Comparison of ENCODE assay signal across 20 cellular contexts in genomic region chr7:33882950-33883349, GRCh38. TPM values are rescaled to one million over a fixed set of nuclear protein-coding genes. Genes with fewer than 3 reads are reported as not detected.
DNase-seq lines count a peak whose midpoint lies in the region; ATAC-seq, FAIRE-seq and TF ChIP-seq lines count a peak whose summit lies in the region.
"Had no signal": no experiment of that assay in that cellular context is flagged by ENCODE, and none has a peak within 500 bp of the region (broad histone marks: within the 10 kb centered on the region; RNA-seq: fewer than 3 reads in every experiment).

No MANE protein-coding gene starts in this region.

- TF ChIP-seq EP300 in esophagus muscularis mucosa (IDR thresholded peaks at IDR 0.05) = no peak

- H3K27ac ChIP-seq in astrocyte (ENCODE audit: low read depth, low read length) (no peak overlapping the region), esophagus muscularis mucosa (replicated peaks in 1 of 4) (no peak overlapping the region), aorta (ENCODE audit: low read depth in 1 of 2, low read length in 2 of 2) (no peak overlapping the region), upper lobe of right lung (no peak overlapping the region)
- H3K27ac ChIP-seq: 22Rv1, C4-2B had no signal

- H3K9me3 ChIP-seq in astrocyte (ENCODE audit: insufficient read depth, low read depth, low read length) = no peaks in the 10 kb centered on the region
- H3K9me3 ChIP-seq in esophagus muscularis mucosa = no peaks in the 10 kb centered on the region
- H3K9me3 ChIP-seq in aorta (ENCODE audit: control insufficient read depth, low read length) = peaks cover 2% of the 10 kb centered on the region
- no peaks in the 10 kb centered on the region for H3K9me3 ChIP-seq in upper lobe of right lung
- H3K9me3 ChIP-seq: A549, Caco-2 had no signal

- peak; percentile 17 for FAIRE-seq in astrocyte (lab: Jason Lieb, UNC)
- FAIRE-seq: A549, D721Med, H1 had no signal

- no peaks in the 10 kb centered on the region for H3K9me3 Mint-ChIP-seq in astrocyte (ENCODE audit: unreplicated experiment)
- H3K9me3 Mint-ChIP-seq: CD4-positive, alpha-beta T cell; H9 had no signal

- intact Hi-C loops in esophagus muscularis mucosa (cut with DNase I) = no loop called here
- intact Hi-C loops in aorta (cut with DNase I) = no loop called here
- intact Hi-C loops in upper lobe of right lung (cut with DNase I) = no loop called here

- ATAC-seq in omental fat pad (ENCODE audit: low FRiP score) = peak; percentile 34
- no peak for ATAC-seq in aorta (ENCODE audit: low FRiP score)
- no peak for ATAC-seq in upper lobe of right lung

- no peak for TF ChIP-seq POLR2A in esophagus muscularis mucosa (IDR thresholded peaks at IDR 0.05; ENCODE audit: low read depth)

- H2AFZ ChIP-seq in astrocyte (ENCODE audit: low read depth, low read length) = no peak overlapping the region

- H3K79me2 ChIP-seq in astrocyte (ENCODE audit: insufficient read depth, low read length) = no peaks in the 10 kb centered on the region

- H4K20me1 ChIP-seq in astrocyte (ENCODE audit: insufficient read depth, low read length) = no peaks in the 10 kb centered on the region

- no peaks in the 10 kb centered on the region for H3K36me3 Mint-ChIP-seq in astrocyte (ENCODE audit: low read depth, unreplicated experiment)

- H3K4me3 ChIP-seq in astrocyte (ENCODE audit: insufficient read depth, low read depth, low read length) = no peak overlapping the region
- H3K4me3 ChIP-seq in esophagus muscularis mucosa = no peak overlapping the region
- no peak overlapping the region for H3K4me3 ChIP-seq in aorta (ENCODE audit: low read length in 2 of 2)
- no peak overlapping the region for H3K4me3 ChIP-seq in upper lobe of right lung
- H3K4me3 ChIP-seq: A549 had no signal

- H3K4me3 Mint-ChIP-seq in astrocyte (ENCODE audit: unreplicated experiment) = no peak overlapping the region
- H3K4me3 Mint-ChIP-seq: CD4-positive, alpha-beta T cell; H9 had no signal

- no peak overlapping the region for H3K4me2 ChIP-seq in astrocyte (ENCODE audit: low read length)
- H3K4me2 ChIP-seq: A549 had no signal

- H3K4me1 ChIP-seq in astrocyte (ENCODE audit: insufficient read depth, low read length) (peaks cover 22% of the 10 kb centered on the region), esophagus muscularis mucosa (no peaks in the 10 kb centered on the region), aorta (ENCODE audit: control insufficient read depth in 1 of 2, insufficient read depth in 2 of 2, low read length in 2 of 2) (peaks cover 0 to 5% of the 10 kb centered on the region in 2 donors), upper lobe of right lung (peaks cover 3% of the 10 kb centered on the region)
- H3K4me1 ChIP-seq: Caco-2 had no signal

- no peak overlapping the region for H3K9ac ChIP-seq in astrocyte (ENCODE audit: low read length)

- TF ChIP-seq CTCF in astrocyte (IDR thresholded peaks at IDR 0.05; ENCODE audit: insufficient read depth, low read depth, low read length) = no peak
- no peak for TF ChIP-seq CTCF in esophagus muscularis mucosa (IDR thresholded peaks at IDR 0.05)
- no peak for TF ChIP-seq CTCF in omental fat pad (IDR thresholded peaks at IDR 0.05)
- TF ChIP-seq CTCF in GM20000 (IDR thresholded peaks at IDR 0.05; ENCODE audit: extremely low read depth, missing control alignments) = no peak
- TF ChIP-seq CTCF in upper lobe of right lung (IDR thresholded peaks at IDR 0.05) = no peak

- peak; percentile 50 for DNase-seq in DMS53 (lab: John Stamatoyannopoulos, UW)
- no peak for DNase-seq in DMS53 treated with DMSO at 0.1 percent for 48 hours (lab: John Stamatoyannopoulos, UW; ENCODE audit: unreplicated experiment)
- DNase-seq in astrocyte (ENCODE audit: low read depth) = no peak
- peak; percentile 8 for DNase-seq in esophagus muscularis mucosa (ENCODE audit: extremely low spot score)
- no peak for DNase-seq in omental fat pad (ENCODE audit: low spot score)
- no peak for DNase-seq in aorta
- DNase-seq in GM20000 (ENCODE audit: low spot score) = no peak
- no peak for DNase-seq in upper lobe of right lung
- DNase-seq: AML-193; Caco-2; CD4-positive, alpha-beta T cell; DMS79 treated with DMSO at 0.1 percent for 48 hours; GF-D8; H9 had no signal

- H3K27me3 Mint-ChIP-seq in astrocyte (ENCODE audit: low read depth, unreplicated experiment) = no peaks in the 10 kb centered on the region

- H3K27ac Mint-ChIP-seq in astrocyte (ENCODE audit: unreplicated experiment) = no peak overlapping the region
- H3K27ac Mint-ChIP-seq: CD4-positive, alpha-beta T cell; H9 had no signal

- H3K36me3 ChIP-seq in astrocyte (ENCODE audit: insufficient read depth, low read length) (no peaks in the 10 kb centered on the region), esophagus muscularis mucosa (no peaks in the 10 kb centered on the region), aorta (ENCODE audit: control insufficient read depth in 1 of 2, insufficient read depth in 2 of 2, low read length in 1 of 2) (no peaks in the 10 kb centered on the region), upper lobe of right lung (no peaks in the 10 kb centered on the region)

- peaks cover 24% of the 10 kb centered on the region for H3K4me1 Mint-ChIP-seq in astrocyte (ENCODE audit: low read depth, unreplicated experiment)

- H3K27me3 ChIP-seq in astrocyte (ENCODE audit: insufficient read depth, low read length) = no peaks in the 10 kb centered on the region
- no peaks in the 10 kb centered on the region for H3K27me3 ChIP-seq in esophagus muscularis mucosa
- peaks cover 0 to 3% of the 10 kb centered on the region in 2 donors for H3K27me3 ChIP-seq in aorta (ENCODE audit: control insufficient read depth in 1 of 2, insufficient read depth in 2 of 2, low read length in 1 of 2)
- H3K27me3 ChIP-seq in upper lobe of right lung = no peaks in the 10 kb centered on the region

RNA-seq across cellular contexts. Expression of gene BMPER, which starts 22.4 kb away (rescaled TPM):
- 2.1 and 4.4 TPM in 2 replicates for total RNA-seq in astrocyte
- total RNA-seq in esophagus muscularis mucosa = 1 to 10 TPM in 3 of 4 donors, under 1 TPM in 1; 0.65 to 6.5 (median 3.5) TPM
- total RNA-seq in omental fat pad = 10 to 100 TPM in 2 of 4 donors, 1 to 10 TPM in 2; 5.4 to 32.5 (median 16.6) TPM
- total RNA-seq in aorta = 10 to 100 TPM in 1 of 2 donors, 1 to 10 TPM in 1; 2.2 to 14.0 TPM
- 1 to 10 TPM in 1 of 2 donors, under 1 TPM in 1; 0.88 to 1.1 TPM for polyA plus RNA-seq in aorta
- 10.0 TPM for total RNA-seq in upper lobe of right lung
- total RNA-seq: Caco-2; CD4-positive, alpha-beta T cell; HT-29 had no signal

Comparison
In these comparisons a context has a peak if more than half of its experiments do, and no peak if none do; other contexts are left out.
1. DNase-seq: peak in DMS53 (single experiment) and esophagus muscularis mucosa (single experiment); none in DMS53 treated with DMSO at 0.1 percent for 48 hours (single experiment), astrocyte (single experiment), omental fat pad (single experiment), aorta (0 of 2), GM20000 (single experiment) and upper lobe of right lung (single experiment).